ENCODE assay signal across 12 cellular contexts in genomic region chr3:108126348-108126747, GRCh38. TPM values are rescaled to one million over a fixed set of nuclear protein-coding genes. Genes with fewer than 3 reads are reported as not detected.
DNase-seq lines count a peak whose midpoint lies in the region; ATAC-seq and TF ChIP-seq lines count a peak whose summit lies in the region.
"Had no signal": no experiment of that assay in that cellular context is flagged by ENCODE, and none has a peak within 500 bp of the region (broad histone marks: within the 10 kb centered on the region; RNA-seq: fewer than 3 reads in every experiment).

No MANE protein-coding gene starts in this region.

- H4K20me1 ChIP-seq in OCI-LY7 (ENCODE audit: insufficient read depth, low read length): no peaks in the 10 kb centered on the region

- H3K27ac ChIP-seq in OCI-LY7 (ENCODE audit: low read depth, low read length, poor library complexity, severe bottlenecking): peak overlapping the region; percentile 95

- H3K4me1 Mint-ChIP-seq in stimulated activated naive CD8-positive, alpha-beta T cell treated with anti-CD3 and anti-CD28 coated beads, Interleukin-15, Interleukin-2, amounts not matched to agents 100 ng/mL and 50 ng/mL, for 24 hours (ENCODE audit: low read depth): peaks cover 81% of the 10 kb centered on the region
- peaks cover 50 to 80% of the 10 kb centered on the region in 2 donors for H3K4me1 Mint-ChIP-seq in effector memory CD8-positive, alpha-beta T cell (ENCODE audit: low read depth in 2 of 2)

- DNase-seq in stimulated activated naive CD8-positive, alpha-beta T cell treated with anti-CD3 and anti-CD28 coated beads, Interleukin-15, Interleukin-2, amounts not matched to agents 100 U/mL and 50 U/mL, for 24 hours: no peak
- peak; percentile 16 for DNase-seq in OCI-LY7 (ENCODE audit: low spot score)
- no peak for DNase-seq in effector memory CD8-positive, alpha-beta T cell
- no peak for DNase-seq in stimulated activated CD4-positive, alpha-beta T cell treated with anti-CD3 and anti-CD28 coated beads, Interleukin-12 subunit alpha, Interleukin-12 subunit beta, amount 100 ng/mL, for 4 hours
- no peak for DNase-seq in stimulated activated CD8-positive, alpha-beta memory T cell treated with anti-CD3 and anti-CD28 coated beads, Interleukin-4, amount 100 ng/mL, for 48 hours
- DNase-seq in NCI-H524 (lab: John Stamatoyannopoulos, UW): no peak
- DNase-seq in DMS79 treated with DMSO at 0.1 percent for 48 hours (lab: John Stamatoyannopoulos, UW): no peak
- DNase-seq: EL, mesenchymal stem cell, T-helper 9 cell had no signal

- no peaks in the 10 kb centered on the region for H3K27me3 Mint-ChIP-seq in stimulated activated naive CD8-positive, alpha-beta T cell treated with anti-CD3 and anti-CD28 coated beads, Interleukin-15, Interleukin-2, amounts not matched to agents 100 ng/mL and 50 ng/mL, for 24 hours
- H3K27me3 Mint-ChIP-seq in effector memory CD8-positive, alpha-beta T cell: no peaks in the 10 kb centered on the region

- peaks cover 39% of the 10 kb centered on the region for H3K36me3 Mint-ChIP-seq in stimulated activated naive CD8-positive, alpha-beta T cell treated with anti-CD3 and anti-CD28 coated beads, Interleukin-15, Interleukin-2, amounts not matched to agents 100 ng/mL and 50 ng/mL, for 24 hours (ENCODE audit: low read depth)
- H3K36me3 Mint-ChIP-seq in effector memory CD8-positive, alpha-beta T cell (ENCODE audit: insufficient read depth): peaks cover 18% of the 10 kb centered on the region

- POLR2A ChIA-PET in OCI-LY7 (lab: Charles Lee): interaction anchor here (1.0 to 4.0 kb wide), 13 partner anchors 7 to 605 kb away, joined by 3 to 39 read pairs (median 10); no protein-coding TSS in a partner anchor

- ATAC-seq in stimulated activated naive CD8-positive, alpha-beta T cell treated with anti-CD3 and anti-CD28 coated beads, Interleukin-15, Interleukin-2, amounts not matched to agents 100 U/mL and 50 U/mL, for 24 hours: no peak
- ATAC-seq in effector memory CD8-positive, alpha-beta T cell (replicated peaks): no peak
- ATAC-seq: Right ventricle myocardium inferior had no signal

- CTCF ChIA-PET in OCI-LY7 (lab: Charles Lee; ENCODE audit: unreplicated experiment): interaction anchor here (0.8 to 1.3 kb wide), 2 partner anchors 25 to 33 kb away, joined by 3 read pairs; no protein-coding TSS in a partner anchor

- intact Hi-C loops in OCI-LY7 (cut with micrococcal nuclease; ENCODE audit: unreplicated experiment): loop anchor here (2.0 to 10.0 kb wide), 3 partner anchors 462 to 1872 kb away; partner anchors contain the start of genes BBX, CIP2A and DZIP3

- peak overlapping the region; percentile 99 for H3K4me2 ChIP-seq in OCI-LY7 (ENCODE audit: low read length)

- no TSS peak for BruUV-seq in OCI-LY7 (replicated peaks; lab: Mats Ljungman, UMichigan)

- H2AFZ ChIP-seq in OCI-LY7 (ENCODE audit: low read length): no peak overlapping the region; the same call in 1 of the 2 replicates

- peaks cover 42% of the 10 kb centered on the region; the same call in 1 of the 2 replicates for H3K79me2 ChIP-seq in OCI-LY7 (ENCODE audit: insufficient read depth, low read depth, low read length)

- H3K4me1 ChIP-seq in OCI-LY7 (ENCODE audit: insufficient read depth, low read length, poor library complexity, severe bottlenecking): peaks cover 80% of the 10 kb centered on the region

- H3K4me3 ChIP-seq in OCI-LY7 (ENCODE audit: low read depth, low read length, poor library complexity, severe bottlenecking): peak overlapping the region; percentile 81

- peak overlapping the region; percentile 100 for H3K27ac Mint-ChIP-seq in stimulated activated naive CD8-positive, alpha-beta T cell treated with anti-CD3 and anti-CD28 coated beads, Interleukin-15, Interleukin-2, amounts not matched to agents 100 ng/mL and 50 ng/mL, for 24 hours
- peak overlapping the region; percentile 94 to 99 for H3K27ac Mint-ChIP-seq in effector memory CD8-positive, alpha-beta T cell

- no peak for TF ChIP-seq CTCF in OCI-LY7 (conservative IDR thresholded peaks at IDR 0.05; ENCODE audit: low read length)

- no peaks in the 10 kb centered on the region for H3K9me3 ChIP-seq in OCI-LY7 (ENCODE audit: low read length)

- peaks cover 15% of the 10 kb centered on the region for H3K36me3 ChIP-seq in OCI-LY7 (ENCODE audit: insufficient read depth, low read length)

- peaks cover 7% of the 10 kb centered on the region for H3K9me3 Mint-ChIP-seq in stimulated activated naive CD8-positive, alpha-beta T cell treated with anti-CD3 and anti-CD28 coated beads, Interleukin-15, Interleukin-2, amounts not matched to agents 100 ng/mL and 50 ng/mL, for 24 hours
- peaks cover 0 to 7% of the 10 kb centered on the region in 2 donors for H3K9me3 Mint-ChIP-seq in effector memory CD8-positive, alpha-beta T cell

- H3K9me2 ChIP-seq in OCI-LY7 (ENCODE audit: insufficient read depth, low read length): no peaks in the 10 kb centered on the region

- H3K4me3 Mint-ChIP-seq in stimulated activated naive CD8-positive, alpha-beta T cell treated with anti-CD3 and anti-CD28 coated beads, Interleukin-15, Interleukin-2, amounts not matched to agents 100 ng/mL and 50 ng/mL, for 24 hours: peak overlapping the region; percentile 91
- peak overlapping the region; percentile 89 to 90 for H3K4me3 Mint-ChIP-seq in effector memory CD8-positive, alpha-beta T cell

RNA-seq across cellular contexts. Expression of gene CD47, which starts 35.5 kb away (rescaled TPM):
- 40.8 and 43.9 TPM in 2 replicates for total RNA-seq in OCI-LY7 (2014; rRNA removed; shearing (Covaris generic))
- total RNA-seq in OCI-LY7 (2022): 50.0 and 59.9 TPM in 2 replicates
